Comparison of ENCODE assay signal across 8 cellular contexts in genomic region chrX:49163555-49164419, GRCh38. TPM values are rescaled to one million over a fixed set of nuclear protein-coding genes. Genes with fewer than 3 reads are reported as not detected.
DNase-seq lines count a peak whose midpoint lies in the region; TF ChIP-seq lines count a peak whose summit lies in the region.

No MANE protein-coding gene starts in this region.

- H2AFZ ChIP-seq in parathyroid adenoma: peak overlapping the region; percentile 79

- peak overlapping the region; percentile 84 for H3K4me3 Mint-ChIP-seq in type B pancreatic cell

- H3K4me1 ChIP-seq in HAP-1: peaks cover 29% of the 10 kb centered on the region
- peaks cover 11% of the 10 kb centered on the region for H3K4me1 ChIP-seq in cardiac muscle cell (ENCODE audit: low read depth)
- no peaks in the 10 kb centered on the region for H3K4me1 ChIP-seq in parathyroid adenoma

- H3K9me3 Mint-ChIP-seq in type B pancreatic cell: peaks cover 5% of the 10 kb centered on the region

- H3K79me2 ChIP-seq in parathyroid adenoma: no peaks in the 10 kb centered on the region

- TF ChIP-seq CTCF in cardiac muscle cell (IDR thresholded peaks at IDR 0.05; ENCODE audit: low read depth, low read length): peak; percentile 46
- TF ChIP-seq CTCF in parathyroid adenoma (IDR thresholded peaks at IDR 0.05): peak; percentile 73
- peak; percentile 87 for TF ChIP-seq CTCF in type B pancreatic cell (conservative IDR thresholded peaks at IDR 0.05)

- peak; percentile 79 for DNase-seq in EL
- DNase-seq in HAP-1 (ENCODE audit: low spot score in 2 of 2): peak; percentile 85 to 98
- peak; percentile 89 for DNase-seq in MV-4-11 (lab: John Stamatoyannopoulos, UW)
- peak; percentile 66 for DNase-seq in SKM-1 treated with dmso at 0.1 percent for 144 hours (lab: John Stamatoyannopoulos, UW; ENCODE audit: unreplicated experiment)
- peak; percentile 47 for DNase-seq in activated naive CD8-positive, alpha-beta T cell treated with anti-CD3 and anti-CD28 coated beads, Interleukin-2, amount 50 U/mL, for 16 hours (ENCODE audit: low read depth, low spot score)
- peak; percentile 81 to 87 for DNase-seq in cardiac muscle cell (ENCODE audit: low read depth in 1 of 2, low spot score in 1 of 2)
- DNase-seq in type B pancreatic cell (ENCODE audit: extremely low spot score, unreplicated experiment): peak; percentile 85

- peak overlapping the region; percentile 73 for H3K4me2 ChIP-seq in parathyroid adenoma (ENCODE audit: low read length)

- H3K9ac ChIP-seq in parathyroid adenoma: no peak overlapping the region

- H3K27me3 ChIP-seq in HAP-1 (ENCODE audit: low read depth) (no peaks in the 10 kb centered on the region), cardiac muscle cell (no peaks in the 10 kb centered on the region), parathyroid adenoma (ENCODE audit: control insufficient read depth, insufficient read depth, low read length) (no peaks in the 10 kb centered on the region)

- no peaks in the 10 kb centered on the region for H3K9me3 ChIP-seq in HAP-1
- H3K9me3 ChIP-seq in cardiac muscle cell (ENCODE audit: low read depth): no peaks in the 10 kb centered on the region
- no peaks in the 10 kb centered on the region for H3K9me3 ChIP-seq in parathyroid adenoma (ENCODE audit: control insufficient read depth, low read length)

- no peaks in the 10 kb centered on the region for H3K36me3 Mint-ChIP-seq in type B pancreatic cell

- no peaks in the 10 kb centered on the region for H3K27me3 Mint-ChIP-seq in type B pancreatic cell

- H3K36me3 ChIP-seq in HAP-1 (replicated peaks) (no peaks in the 10 kb centered on the region), cardiac muscle cell (no peaks in the 10 kb centered on the region), parathyroid adenoma (ENCODE audit: control insufficient read depth, insufficient read depth, low read length) (no peaks in the 10 kb centered on the region)

- peak overlapping the region; percentile 69 for H3K27ac Mint-ChIP-seq in type B pancreatic cell

- H3K4me3 ChIP-seq in HAP-1: peak overlapping the region; percentile 35
- peak overlapping the region; percentile 16 for H3K4me3 ChIP-seq in cardiac muscle cell
- H3K4me3 ChIP-seq in parathyroid adenoma (ENCODE audit: low read depth, low read length): peak overlapping the region; percentile 57

- in situ Hi-C loops in HAP-1 (cut with MboI; ENCODE audit: low sequenced_read_pairs): no loop called here

- peak overlapping the region; percentile 86 for H3K27ac ChIP-seq in cardiac muscle cell
- peak overlapping the region; percentile 88 for H3K27ac ChIP-seq in parathyroid adenoma

- H3K4me1 Mint-ChIP-seq in type B pancreatic cell (ENCODE audit: unreplicated experiment): no peaks in the 10 kb centered on the region

RNA-seq across cellular contexts. Expression of gene MAGIX, which starts 1.2 kb away (rescaled TPM):
- total RNA-seq in cardiac muscle cell (2.0 and 6.8 TPM in 2 replicates), type B pancreatic cell (ENCODE audit: low replicate concordance) (4.8 and 7.0 TPM in 2 replicates)
- 3.2 and 10.0 TPM in 2 replicates for polyA plus RNA-seq in cardiac muscle cell

RNA-seq across cellular contexts. Expression of gene PLP2, which starts 7.9 kb away (rescaled TPM):
- total RNA-seq in cardiac muscle cell (8.3 and 12.4 TPM in 2 replicates), type B pancreatic cell (ENCODE audit: low replicate concordance) (25.7 and 28.2 TPM in 2 replicates)
- 34.6 and 41.2 TPM in 2 replicates for polyA plus RNA-seq in cardiac muscle cell

RNA-seq across cellular contexts. Expression of gene PRICKLE3, which starts 22.4 kb away (rescaled TPM):
- 10.5 and 16.5 TPM in 2 replicates for total RNA-seq in cardiac muscle cell
- polyA plus RNA-seq in cardiac muscle cell: 8.1 and 10.9 TPM in 2 replicates
- total RNA-seq in type B pancreatic cell (ENCODE audit: low replicate concordance): 8.7 and 13.2 TPM in 2 replicates

RNA-seq across cellular contexts. Expression of gene SYP, which starts 36.2 kb away (rescaled TPM):
- total RNA-seq in cardiac muscle cell (0.45 and 1.8 TPM in 2 replicates), type B pancreatic cell (ENCODE audit: low replicate concordance) (13.6 and 14.8 TPM in 2 replicates)
- 1.1 and 1.3 TPM in 2 replicates for polyA plus RNA-seq in cardiac muscle cell

RNA-seq across cellular contexts. Expression of gene GPKOW, which starts 40.3 kb away (rescaled TPM):
- total RNA-seq in cardiac muscle cell (37.3 and 38.4 TPM in 2 replicates), type B pancreatic cell (ENCODE audit: low replicate concordance) (16.4 and 17.8 TPM in 2 replicates)
- 23.2 and 28.7 TPM in 2 replicates for polyA plus RNA-seq in cardiac muscle cell

Comparison
In these comparisons a context has a peak if more than half of its experiments do, and no peak if none do; other contexts are left out.
1. Peak in every context shown above with its lines: DNase-seq, H3K4me3 ChIP-seq and H3K27ac ChIP-seq.